25 cellular contexts compared by ENCODE assay signal in genomic region chr4:144267084-144267483, GRCh38.
"Had no signal": no experiment of that assay in that cellular context is flagged by ENCODE, and none has a peak within 500 bp of the region (broad histone marks: within the 10 kb centered on the region; RNA-seq: fewer than 3 reads in every experiment).

No MANE protein-coding gene starts in this region.

- H3K36me3 Mint-ChIP-seq: activated naive CD8-positive, alpha-beta T cell; brain; T-cell had no signal

- H3K4me3 ChIP-seq: SK-N-MC had no signal

- H3K27ac Mint-ChIP-seq: activated B cell treated with CpG ODN at 0.5 μM for 24 hours; activated CD4-positive, alpha-beta T cell treated with anti-CD3 and anti-CD28 coated beads, Interleukin-2, amount 10 ng/mL, durations not matched to agents 24 days and 14 days; activated naive CD4-positive, alpha-beta T cell treated with anti-CD3 and anti-CD28 coated beads for 36 hours; activated naive CD8-positive, alpha-beta T cell; activated T-helper 17 cell treated with anti-CD3 and anti-CD28 coated beads, Interleukin-2, amount 50 U/mL, for 72 hours; brain; T-cell had no signal

- H3K4me3 Mint-ChIP-seq: activated B cell treated with CpG ODN at 0.5 μM for 24 hours; activated CD4-positive, alpha-beta T cell treated with anti-CD3 and anti-CD28 coated beads, Interleukin-2, amount 10 ng/mL, durations not matched to agents 24 days and 14 days; activated naive CD4-positive, alpha-beta T cell treated with anti-CD3 and anti-CD28 coated beads for 36 hours; activated naive CD8-positive, alpha-beta T cell; activated T-helper 17 cell treated with anti-CD3 and anti-CD28 coated beads, Interleukin-2, amount 50 U/mL, for 72 hours; brain; T-cell had no signal

- DNase-seq: activated B cell treated with CpG ODN at 0.5 μM for 24 hours; activated CD4-positive, alpha-beta T cell treated with anti-CD3 and anti-CD28 coated beads for 1 hour; activated CD4-positive, alpha-beta T cell treated with anti-CD3 and anti-CD28 coated beads, Interleukin-2, amount 10 ng/mL, durations not matched to agents 24 days and 14 days; activated CD4-positive, alpha-beta T cell treated with anti-CD3 and anti-CD28 coated beads, Interleukin-2, amount 50 U/mL, for 48 hours; activated CD8-positive, alpha-beta memory T cell treated with anti-CD3 and anti-CD28 coated beads for 24 hours; activated gamma-delta T cell; activated naive CD4-positive, alpha-beta T cell treated with anti-CD3 and anti-CD28 coated beads for 36 hours; activated T-cell treated with anti-CD3 and anti-CD28 coated beads for 4 hours; activated T-cell treated with anti-CD3 and anti-CD28 coated beads, Interleukin-2, amount 50 U/mL, for 48 hours; amygdala; cerebellar nuclear complex; NCI-H1694; NCI-H2029; NCI-H2107; NCI-H526; NCI-H774; OCI-M1; RPMI8226; T-cell; T-helper 2 cell; T1000 had no signal

- H3K27ac ChIP-seq: SK-N-MC had no signal

- H3K9me3 Mint-ChIP-seq: activated CD4-positive, alpha-beta T cell treated with anti-CD3 and anti-CD28 coated beads, Interleukin-2, amount 10 ng/mL, durations not matched to agents 24 days and 14 days; activated naive CD4-positive, alpha-beta T cell treated with anti-CD3 and anti-CD28 coated beads for 36 hours; brain; T-cell had no signal

- H3K4me1 Mint-ChIP-seq: activated B cell treated with CpG ODN at 0.5 μM for 24 hours; activated CD4-positive, alpha-beta T cell treated with anti-CD3 and anti-CD28 coated beads, Interleukin-2, amount 10 ng/mL, durations not matched to agents 24 days and 14 days; activated T-helper 17 cell treated with anti-CD3 and anti-CD28 coated beads, Interleukin-2, amount 50 U/mL, for 72 hours; brain; T-cell had no signal

- H3K27me3 Mint-ChIP-seq: activated B cell treated with CpG ODN at 0.5 μM for 24 hours; activated CD4-positive, alpha-beta T cell treated with anti-CD3 and anti-CD28 coated beads, Interleukin-2, amount 10 ng/mL, durations not matched to agents 24 days and 14 days; activated naive CD8-positive, alpha-beta T cell; activated T-helper 17 cell treated with anti-CD3 and anti-CD28 coated beads, Interleukin-2, amount 50 U/mL, for 72 hours; brain; T-cell had no signal
